1 cellular context compared by ENCODE assay signal in the genomic region with DNA sequence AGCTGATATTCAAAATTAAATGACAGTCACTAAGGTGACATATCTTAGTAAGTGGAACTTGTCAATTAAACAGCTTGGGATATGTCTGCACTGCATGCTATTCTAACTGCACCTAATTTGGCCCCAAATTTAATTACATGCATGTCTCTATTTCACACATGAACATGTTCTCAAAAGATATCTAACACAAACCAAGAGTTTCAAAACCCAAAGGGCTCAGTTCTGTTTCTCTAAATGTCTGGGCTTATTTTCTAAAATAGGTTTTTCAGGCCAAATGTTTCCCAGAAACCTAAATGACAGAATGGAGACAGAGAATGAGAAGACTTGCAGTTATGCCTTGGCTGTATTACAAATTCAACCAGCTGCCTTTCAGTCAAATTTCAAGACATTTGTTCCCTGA.
A peak's percentile ranks its signal among the peaks of the same experiment; 100 is the strongest.
TF ChIP-seq lines count a peak whose summit lies in the region.

No MANE protein-coding gene starts in this region.

TF ChIP-seq in GM12878, 131 proteins besides CTCF, POLR2A, EP300 and RAD21 (continued from another document):
- TF ChIP-seq, protein P1, sequence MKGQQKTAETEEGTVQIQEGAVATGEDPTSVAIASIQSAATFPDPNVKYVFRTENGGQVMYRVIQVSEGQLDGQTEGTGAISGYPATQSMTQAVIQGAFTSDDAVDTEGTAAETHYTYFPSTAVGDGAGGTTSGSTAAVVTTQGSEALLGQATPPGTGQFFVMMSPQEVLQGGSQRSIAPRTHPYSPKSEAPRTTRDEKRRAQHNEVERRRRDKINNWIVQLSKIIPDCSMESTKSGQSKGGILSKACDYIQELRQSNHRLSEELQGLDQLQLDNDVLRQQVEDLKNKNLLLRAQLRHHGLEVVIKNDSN (IDR thresholded peaks at IDR 0.05; ENCODE audit: borderline replicate concordance, extremely low read length, insufficient read depth, low read depth, low read length) = no peak
- TF ChIP-seq SREBF2 (IDR thresholded peaks at IDR 0.05; ENCODE audit: low read length) (no peak), NRF1 (conservative IDR thresholded peaks at IDR 0.05; ENCODE audit: low read depth, low read length) (no peak), HDAC2 (IDR thresholded peaks at IDR 0.05) (no peak), DPF2 (IDR thresholded peaks at IDR 0.05) (no peak), LARP7 (IDR thresholded peaks at IDR 0.05) (no peak), EZH2 (IDR thresholded peaks at IDR 0.05; ENCODE audit: borderline replicate concordance, control insufficient read depth, low read depth, low read length) (no peak), SP1 (IDR thresholded peaks at IDR 0.05; ENCODE audit: low read depth, low read length) (no peak), PAX5 (IDR thresholded peaks at IDR 0.05; ENCODE audit: borderline replicate concordance, low read depth, low read length) (peak; percentile 60; the same call in 1 of the 2 replicates), JUND (IDR thresholded peaks at IDR 0.05; ENCODE audit: low read depth, low read length) (no peak), SMAD1 (IDR thresholded peaks at IDR 0.05; ENCODE audit: low read depth, partially characterized antibody) (no peak), ZNF24 (IDR thresholded peaks at IDR 0.05) (no peak), MTA3 (IDR thresholded peaks at IDR 0.05; ENCODE audit: borderline replicate concordance, low read length) (no peak), NR2C2 (IDR thresholded peaks at IDR 0.05; ENCODE audit: borderline replicate concordance, control insufficient read depth, insufficient read length, low read depth) (no peak), POLR2AphosphoS2 (IDR thresholded peaks at IDR 0.05; ENCODE audit: low read depth, low read length) (no peak), IKZF2 (IDR thresholded peaks at IDR 0.05) (no peak), ASH2L (IDR thresholded peaks at IDR 0.05; ENCODE audit: borderline replicate concordance, low read depth) (no peak), HDAC6 (IDR thresholded peaks at IDR 0.05; ENCODE audit: unreplicated experiment) (no peak), RBBP5 (conservative IDR thresholded peaks at IDR 0.05) (no peak), EGR1 (IDR thresholded peaks at IDR 0.05; ENCODE audit: borderline replicate concordance in 1 of 2, low read depth in 2 of 2, low read length in 2 of 2) (no peak), FOS (IDR thresholded peaks at IDR 0.05; ENCODE audit: borderline replicate concordance, extremely low read depth, insufficient read length) (no peak), JUNB (IDR thresholded peaks at IDR 0.05) (peak; percentile 82), ZNF274 (IDR thresholded peaks at IDR 0.05; ENCODE audit: insufficient read depth, insufficient read length) (no peak), MEF2A (IDR thresholded peaks at IDR 0.05; ENCODE audit: insufficient read depth, low read depth, low read length) (peak; percentile 89), CREM (IDR thresholded peaks at IDR 0.05; ENCODE audit: low read depth) (no peak), CBFB (IDR thresholded peaks at IDR 0.05; ENCODE audit: low read depth) (no peak), BACH1 (IDR thresholded peaks at IDR 0.05; ENCODE audit: borderline replicate concordance) (no peak)
- TF ChIP-seq, protein P2, sequence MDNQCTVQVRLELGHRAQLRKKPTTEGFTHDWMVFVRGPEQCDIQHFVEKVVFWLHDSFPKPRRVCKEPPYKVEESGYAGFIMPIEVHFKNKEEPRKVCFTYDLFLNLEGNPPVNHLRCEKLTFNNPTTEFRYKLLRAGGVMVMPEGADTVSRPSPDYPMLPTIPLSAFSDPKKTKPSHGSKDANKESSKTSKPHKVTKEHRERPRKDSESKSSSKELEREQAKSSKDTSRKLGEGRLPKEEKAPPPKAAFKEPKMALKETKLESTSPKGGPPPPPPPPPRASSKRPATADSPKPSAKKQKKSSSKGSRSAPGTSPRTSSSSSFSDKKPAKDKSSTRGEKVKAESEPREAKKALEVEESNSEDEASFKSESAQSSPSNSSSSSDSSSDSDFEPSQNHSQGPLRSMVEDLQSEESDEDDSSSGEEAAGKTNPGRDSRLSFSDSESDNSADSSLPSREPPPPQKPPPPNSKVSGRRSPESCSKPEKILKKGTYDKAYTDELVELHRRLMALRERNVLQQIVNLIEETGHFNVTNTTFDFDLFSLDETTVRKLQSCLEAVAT (IDR thresholded peaks at IDR 0.05) = no peak
- TF ChIP-seq, protein P3, sequence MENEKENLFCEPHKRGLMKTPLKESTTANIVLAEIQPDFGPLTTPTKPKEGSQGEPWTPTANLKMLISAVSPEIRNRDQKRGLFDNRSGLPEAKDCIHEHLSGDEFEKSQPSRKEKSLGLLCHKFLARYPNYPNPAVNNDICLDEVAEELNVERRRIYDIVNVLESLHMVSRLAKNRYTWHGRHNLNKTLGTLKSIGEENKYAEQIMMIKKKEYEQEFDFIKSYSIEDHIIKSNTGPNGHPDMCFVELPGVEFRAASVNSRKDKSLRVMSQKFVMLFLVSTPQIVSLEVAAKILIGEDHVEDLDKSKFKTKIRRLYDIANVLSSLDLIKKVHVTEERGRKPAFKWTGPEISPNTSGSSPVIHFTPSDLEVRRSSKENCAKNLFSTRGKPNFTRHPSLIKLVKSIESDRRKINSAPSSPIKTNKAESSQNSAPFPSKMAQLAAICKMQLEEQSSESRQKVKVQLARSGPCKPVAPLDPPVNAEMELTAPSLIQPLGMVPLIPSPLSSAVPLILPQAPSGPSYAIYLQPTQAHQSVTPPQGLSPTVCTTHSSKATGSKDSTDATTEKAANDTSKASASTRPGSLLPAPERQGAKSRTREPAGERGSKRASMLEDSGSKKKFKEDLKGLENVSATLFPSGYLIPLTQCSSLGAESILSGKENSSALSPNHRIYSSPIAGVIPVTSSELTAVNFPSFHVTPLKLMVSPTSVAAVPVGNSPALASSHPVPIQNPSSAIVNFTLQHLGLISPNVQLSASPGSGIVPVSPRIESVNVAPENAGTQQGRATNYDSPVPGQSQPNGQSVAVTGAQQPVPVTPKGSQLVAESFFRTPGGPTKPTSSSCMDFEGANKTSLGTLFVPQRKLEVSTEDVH (IDR thresholded peaks at IDR 0.05; ENCODE audit: low read depth, partially characterized antibody) = no peak
- TF ChIP-seq, protein P4, sequence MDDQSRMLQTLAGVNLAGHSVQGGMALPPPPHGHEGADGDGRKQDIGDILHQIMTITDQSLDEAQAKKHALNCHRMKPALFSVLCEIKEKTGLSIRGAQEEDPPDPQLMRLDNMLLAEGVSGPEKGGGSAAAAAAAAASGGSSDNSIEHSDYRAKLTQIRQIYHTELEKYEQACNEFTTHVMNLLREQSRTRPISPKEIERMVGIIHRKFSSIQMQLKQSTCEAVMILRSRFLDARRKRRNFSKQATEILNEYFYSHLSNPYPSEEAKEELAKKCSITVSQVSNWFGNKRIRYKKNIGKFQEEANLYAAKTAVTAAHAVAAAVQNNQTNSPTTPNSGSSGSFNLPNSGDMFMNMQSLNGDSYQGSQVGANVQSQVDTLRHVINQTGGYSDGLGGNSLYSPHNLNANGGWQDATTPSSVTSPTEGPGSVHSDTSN (IDR thresholded peaks at IDR 0.05; ENCODE audit: insufficient replicate concordance, low read depth, low read length) = no peak
- TF ChIP-seq, protein P5, sequence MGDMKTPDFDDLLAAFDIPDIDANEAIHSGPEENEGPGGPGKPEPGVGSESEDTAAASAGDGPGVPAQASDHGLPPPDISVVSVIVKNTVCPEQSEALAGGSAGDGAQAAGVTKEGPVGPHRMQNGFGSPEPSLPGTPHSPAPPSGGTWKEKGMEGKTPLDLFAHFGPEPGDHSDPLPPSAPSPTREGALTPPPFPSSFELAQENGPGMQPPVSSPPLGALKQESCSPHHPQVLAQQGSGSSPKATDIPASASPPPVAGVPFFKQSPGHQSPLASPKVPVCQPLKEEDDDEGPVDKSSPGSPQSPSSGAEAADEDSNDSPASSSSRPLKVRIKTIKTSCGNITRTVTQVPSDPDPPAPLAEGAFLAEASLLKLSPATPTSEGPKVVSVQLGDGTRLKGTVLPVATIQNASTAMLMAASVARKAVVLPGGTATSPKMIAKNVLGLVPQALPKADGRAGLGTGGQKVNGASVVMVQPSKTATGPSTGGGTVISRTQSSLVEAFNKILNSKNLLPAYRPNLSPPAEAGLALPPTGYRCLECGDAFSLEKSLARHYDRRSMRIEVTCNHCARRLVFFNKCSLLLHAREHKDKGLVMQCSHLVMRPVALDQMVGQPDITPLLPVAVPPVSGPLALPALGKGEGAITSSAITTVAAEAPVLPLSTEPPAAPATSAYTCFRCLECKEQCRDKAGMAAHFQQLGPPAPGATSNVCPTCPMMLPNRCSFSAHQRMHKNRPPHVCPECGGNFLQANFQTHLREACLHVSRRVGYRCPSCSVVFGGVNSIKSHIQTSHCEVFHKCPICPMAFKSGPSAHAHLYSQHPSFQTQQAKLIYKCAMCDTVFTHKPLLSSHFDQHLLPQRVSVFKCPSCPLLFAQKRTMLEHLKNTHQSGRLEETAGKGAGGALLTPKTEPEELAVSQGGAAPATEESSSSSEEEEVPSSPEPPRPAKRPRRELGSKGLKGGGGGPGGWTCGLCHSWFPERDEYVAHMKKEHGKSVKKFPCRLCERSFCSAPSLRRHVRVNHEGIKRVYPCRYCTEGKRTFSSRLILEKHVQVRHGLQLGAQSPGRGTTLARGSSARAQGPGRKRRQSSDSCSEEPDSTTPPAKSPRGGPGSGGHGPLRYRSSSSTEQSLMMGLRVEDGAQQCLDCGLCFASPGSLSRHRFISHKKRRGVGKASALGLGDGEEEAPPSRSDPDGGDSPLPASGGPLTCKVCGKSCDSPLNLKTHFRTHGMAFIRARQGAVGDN (IDR thresholded peaks at IDR 0.05) = no peak
- TF ChIP-seq, protein P6, sequence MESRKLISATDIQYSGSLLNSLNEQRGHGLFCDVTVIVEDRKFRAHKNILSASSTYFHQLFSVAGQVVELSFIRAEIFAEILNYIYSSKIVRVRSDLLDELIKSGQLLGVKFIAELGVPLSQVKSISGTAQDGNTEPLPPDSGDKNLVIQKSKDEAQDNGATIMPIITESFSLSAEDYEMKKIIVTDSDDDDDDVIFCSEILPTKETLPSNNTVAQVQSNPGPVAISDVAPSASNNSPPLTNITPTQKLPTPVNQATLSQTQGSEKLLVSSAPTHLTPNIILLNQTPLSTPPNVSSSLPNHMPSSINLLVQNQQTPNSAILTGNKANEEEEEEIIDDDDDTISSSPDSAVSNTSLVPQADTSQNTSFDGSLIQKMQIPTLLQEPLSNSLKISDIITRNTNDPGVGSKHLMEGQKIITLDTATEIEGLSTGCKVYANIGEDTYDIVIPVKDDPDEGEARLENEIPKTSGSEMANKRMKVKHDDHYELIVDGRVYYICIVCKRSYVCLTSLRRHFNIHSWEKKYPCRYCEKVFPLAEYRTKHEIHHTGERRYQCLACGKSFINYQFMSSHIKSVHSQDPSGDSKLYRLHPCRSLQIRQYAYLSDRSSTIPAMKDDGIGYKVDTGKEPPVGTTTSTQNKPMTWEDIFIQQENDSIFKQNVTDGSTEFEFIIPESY (IDR thresholded peaks at IDR 0.05) = no peak
- TF ChIP-seq, protein P7, sequence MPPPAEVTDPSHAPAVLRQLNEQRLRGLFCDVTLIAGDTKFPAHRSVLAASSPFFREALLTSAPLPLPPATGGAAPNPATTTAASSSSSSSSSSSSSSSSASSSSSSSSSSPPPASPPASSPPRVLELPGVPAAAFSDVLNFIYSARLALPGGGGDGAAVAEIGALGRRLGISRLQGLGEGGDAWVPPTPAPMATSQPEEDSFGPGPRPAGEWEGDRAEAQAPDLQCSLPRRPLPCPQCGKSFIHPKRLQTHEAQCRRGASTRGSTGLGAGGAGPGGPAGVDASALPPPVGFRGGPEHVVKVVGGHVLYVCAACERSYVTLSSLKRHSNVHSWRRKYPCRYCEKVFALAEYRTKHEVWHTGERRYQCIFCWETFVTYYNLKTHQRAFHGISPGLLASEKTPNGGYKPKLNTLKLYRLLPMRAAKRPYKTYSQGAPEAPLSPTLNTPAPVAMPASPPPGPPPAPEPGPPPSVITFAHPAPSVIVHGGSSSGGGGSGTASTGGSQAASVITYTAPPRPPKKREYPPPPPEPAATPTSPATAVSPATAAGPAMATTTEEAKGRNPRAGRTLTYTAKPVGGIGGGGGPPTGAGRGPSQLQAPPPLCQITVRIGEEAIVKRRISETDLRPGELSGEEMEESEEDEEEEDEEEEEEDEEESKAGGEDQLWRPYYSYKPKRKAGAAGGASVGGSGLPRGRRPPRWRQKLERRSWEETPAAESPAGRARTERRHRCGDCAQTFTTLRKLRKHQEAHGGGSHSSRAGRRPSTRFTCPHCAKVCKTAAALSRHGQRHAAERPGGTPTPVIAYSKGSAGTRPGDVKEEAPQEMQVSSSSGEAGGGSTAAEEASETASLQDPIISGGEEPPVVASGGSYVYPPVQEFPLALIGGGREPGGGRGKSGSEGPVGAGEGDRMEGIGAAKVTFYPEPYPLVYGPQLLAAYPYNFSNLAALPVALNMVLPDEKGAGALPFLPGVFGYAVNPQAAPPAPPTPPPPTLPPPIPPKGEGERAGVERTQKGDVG (CRISPR knock-in tag; IDR thresholded peaks at IDR 0.05) = no peak
